Comparison of ENCODE assay signal across 10 cellular contexts in the genomic region with DNA sequence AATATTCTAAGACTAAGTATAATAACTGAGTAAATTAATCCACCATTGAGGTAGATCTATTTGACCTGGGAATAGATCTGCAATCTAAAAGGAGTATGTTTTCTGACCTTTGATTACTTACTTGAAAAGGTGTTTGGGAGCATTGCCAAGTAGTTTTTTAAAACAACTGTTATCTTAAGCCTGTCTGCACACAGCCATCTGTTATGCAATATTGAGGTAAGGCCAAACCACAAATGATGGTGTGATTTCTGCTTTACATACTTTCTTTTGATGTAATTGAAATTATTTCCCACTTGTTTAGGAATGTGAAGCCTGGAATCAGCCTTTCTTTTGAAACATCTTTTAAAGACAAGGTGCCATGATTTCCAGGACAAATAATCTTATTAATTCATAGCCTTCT.
DNase-seq lines count a peak whose midpoint lies in the region; ATAC-seq and TF ChIP-seq lines count a peak whose summit lies in the region.
"Had no signal": no experiment of that assay in that cellular context is flagged by ENCODE, and none has a peak within 500 bp of the region (broad histone marks: within the 10 kb centered on the region; RNA-seq: fewer than 3 reads in every experiment).

No MANE protein-coding gene starts in this region.

- DNase-seq in AG04449 (ENCODE audit: low read depth, low spot score) (peak; percentile 41), HT-29 (ENCODE audit: low spot score) (peak; percentile 61), RPMI7951 (ENCODE audit: low read depth) (peak; percentile 54), fibroblast of villous mesenchyme (ENCODE audit: low read depth) (peak; percentile 90), progenitor cell of endocrine pancreas (ENCODE audit: low spot score, unreplicated experiment) (no peak), Ammon's horn (ENCODE audit: low spot score) (no peak), SHP77 (lab: John Stamatoyannopoulos, UW) (no peak)
- DNase-seq: activated naive CD4-positive, alpha-beta T cell treated with anti-CD3 and anti-CD28 coated beads for 36 hours; occipital lobe had no signal

- H3K4me3 Mint-ChIP-seq in progenitor cell of endocrine pancreas (ENCODE audit: low read depth), result no peak overlapping the region
- H3K4me3 Mint-ChIP-seq: activated naive CD4-positive, alpha-beta T cell treated with anti-CD3 and anti-CD28 coated beads for 36 hours had no signal

- no peak for TF ChIP-seq CTCF in AG04449 (IDR thresholded peaks at IDR 0.05; ENCODE audit: insufficient read depth, low read length, missing control alignments)
- no peak for TF ChIP-seq CTCF in fibroblast of villous mesenchyme (IDR thresholded peaks at IDR 0.05; ENCODE audit: insufficient read depth, low read depth, low read length)
- no peak for TF ChIP-seq CTCF in progenitor cell of endocrine pancreas (IDR thresholded peaks at IDR 0.05; ENCODE audit: unreplicated experiment)

- no peaks in the 10 kb centered on the region for H3K4me1 Mint-ChIP-seq in progenitor cell of endocrine pancreas (ENCODE audit: low read depth)

- no peak for ATAC-seq in GM21367 (IDR thresholded peaks at IDR 0.05; ENCODE audit: unreplicated experiment)

- peaks cover 27% of the 10 kb centered on the region for H3K36me3 Mint-ChIP-seq in progenitor cell of endocrine pancreas (ENCODE audit: insufficient read depth)

- H3K4me3 ChIP-seq in AG04449 (ENCODE audit: low read depth, low read length) (no peak overlapping the region), fibroblast of villous mesenchyme (ENCODE audit: low read depth, low read length) (no peak overlapping the region)

- POLR2A ChIA-PET in AG04449 (lab: Yijun Ruan, JAX), result no interaction called here

- H3K27ac Mint-ChIP-seq in progenitor cell of endocrine pancreas, result no peak overlapping the region
- H3K27ac Mint-ChIP-seq: activated naive CD4-positive, alpha-beta T cell treated with anti-CD3 and anti-CD28 coated beads for 36 hours had no signal

- CTCF ChIA-PET in AG04449 (lab: Yijun Ruan, JAX), result interaction anchor here (0.8 to 3.3 kb wide), 4 partner anchors 45 to 131 kb away, joined by 3 to 14 read pairs (median 3); no protein-coding TSS in a partner anchor

- H3K27me3 Mint-ChIP-seq in progenitor cell of endocrine pancreas, result no peaks in the 10 kb centered on the region

- H3K9me3 Mint-ChIP-seq in progenitor cell of endocrine pancreas (ENCODE audit: low read depth), result no peaks in the 10 kb centered on the region
- H3K9me3 Mint-ChIP-seq: activated naive CD4-positive, alpha-beta T cell treated with anti-CD3 and anti-CD28 coated beads for 36 hours had no signal

Comparison
In these comparisons a context has a peak if more than half of its experiments do, and no peak if none do; other contexts are left out.
1. DNase-seq: peak in AG04449 (single experiment), HT-29 (single experiment), RPMI7951 (single experiment) and fibroblast of villous mesenchyme (single experiment); none in progenitor cell of endocrine pancreas (single experiment), Ammon's horn (single experiment) and SHP77 (0 of 2).